Comparison of ENCODE assay signal across 10 cellular contexts in genomic region chr2:101463885-101464653, GRCh38. TPM values are rescaled to one million over a fixed set of nuclear protein-coding genes. Genes with fewer than 3 reads are reported as not detected.
A peak's percentile ranks its signal among the peaks of the same experiment; 100 is the strongest.
DNase-seq lines count a peak whose midpoint lies in the region; ATAC-seq and TF ChIP-seq lines count a peak whose summit lies in the region.
"Had no signal": no experiment of that assay in that cellular context is flagged by ENCODE, and none has a peak within 500 bp of the region (broad histone marks: within the 10 kb centered on the region; RNA-seq: fewer than 3 reads in every experiment).

No MANE protein-coding gene starts in this region.

- ATAC-seq in HG02759 (IDR thresholded peaks at IDR 0.05; ENCODE audit: unreplicated experiment): no peak
- ATAC-seq: Panc1 had no signal

- TF ChIP-seq CTCF in A673 (conservative IDR thresholded peaks at IDR 0.05; ENCODE audit: low read depth, low read length) (no peak), HFF-Myc (IDR thresholded peaks at IDR 0.05; ENCODE audit: low read depth, low read length, missing control alignments) (no peak), ascending aorta (IDR thresholded peaks at IDR 0.05) (no peak)

- DNase-seq in A673 (ENCODE audit: low spot score) (peak; percentile 85), HFF-Myc (ENCODE audit: extremely low read depth, low read depth) (peak; percentile 74), ascending aorta (ENCODE audit: low spot score in 2 of 2) (peak in 1 of 2 donors; percentile 66), iris pigment epithelial cell (ENCODE audit: low read depth) (peak; percentile 53), iPS-NIHi11 (ENCODE audit: low spot score) (no peak), NCI-H1092 (lab: John Stamatoyannopoulos, UW) (no peak)
- no peak for DNase-seq in stimulated activated CD4-positive, alpha-beta T cell treated with anti-CD3 and anti-CD28 coated beads, Interleukin-12 subunit alpha, Interleukin-12 subunit beta, amount 100 ng/mL, for 4 hours

- BruUV-seq in A673 (replicated peaks; lab: Mats Ljungman, UMichigan): no TSS peak

- H3K4me3 ChIP-seq in A673 (ENCODE audit: low read depth, low read length, poor library complexity, severe bottlenecking): no peak overlapping the region
- H3K4me3 ChIP-seq in HFF-Myc (replicated peaks; ENCODE audit: low read depth, low read length): no peak overlapping the region
- no peak overlapping the region for H3K4me3 ChIP-seq in ascending aorta
- H3K4me3 ChIP-seq: uterus had no signal

- POLR2A ChIA-PET in A673 (lab: Charles Lee; ENCODE audit: low non-redundant PET): no interaction called here

- CTCF ChIA-PET in A673 (lab: Charles Lee): no interaction called here

- H3K27ac ChIP-seq in A673 (ENCODE audit: low read depth, low read length, poor library complexity, severe bottlenecking): peak overlapping the region; percentile 34
- H3K27ac ChIP-seq in ascending aorta: peak overlapping the region; percentile 18 to 56

- peaks cover 21% of the 10 kb centered on the region for H3K4me1 ChIP-seq in A673 (ENCODE audit: insufficient read depth, low read length, poor library complexity, severe bottlenecking)
- peaks cover 0 to 14% of the 10 kb centered on the region in 2 donors for H3K4me1 ChIP-seq in ascending aorta
- H3K4me1 ChIP-seq: uterus had no signal

- intact Hi-C loops in A673 (cut with micrococcal nuclease; ENCODE audit: unreplicated experiment): no loop called here
- intact Hi-C loops in ascending aorta (cut with DNase I): loop anchor here (5.0 kb wide), 1 partner anchor 37 kb away; no protein-coding TSS in a partner anchor

- H3K9me3 ChIP-seq in A673 (ENCODE audit: low read depth, low read length, poor library complexity, severe bottlenecking) (no peaks in the 10 kb centered on the region), ascending aorta (no peaks in the 10 kb centered on the region)
- H3K9me3 ChIP-seq: uterus had no signal

- H3K27me3 ChIP-seq in A673 (replicated peaks; ENCODE audit: insufficient read depth, low read depth, low read length, poor library complexity) (no peaks in the 10 kb centered on the region), ascending aorta (no peaks in the 10 kb centered on the region)
- H3K27me3 ChIP-seq: uterus had no signal

- H3K36me3 ChIP-seq in A673 (ENCODE audit: insufficient read depth, low read length, poor library complexity, severe bottlenecking): no peaks in the 10 kb centered on the region
- no peaks in the 10 kb centered on the region for H3K36me3 ChIP-seq in ascending aorta
- H3K36me3 ChIP-seq: uterus had no signal

RNA-seq across cellular contexts. Expression of gene RFX8, which starts 10.8 kb away (rescaled TPM):
- total RNA-seq in A673 (2021) (not detected in 2 replicates), ascending aorta (not detected)

Comparison
In these comparisons a context has a peak if more than half of its experiments do, and no peak if none do; other contexts are left out.
1. DNase-seq: peak in A673 (single experiment), HFF-Myc (single experiment) and iris pigment epithelial cell (single experiment); none in stimulated activated CD4-positive, alpha-beta T cell treated with anti-CD3 and anti-CD28 coated beads, Interleukin-12 subunit alpha, Interleukin-12 subunit beta, amount 100 ng/mL, for 4 hours (single experiment), iPS-NIHi11 (single experiment) and NCI-H1092 (single experiment).